8 cellular contexts compared by ENCODE assay signal in genomic region chr11:114399903-114400221, GRCh38. TPM values are rescaled to one million over a fixed set of nuclear protein-coding genes. Genes with fewer than 3 reads are reported as not detected.
DNase-seq lines count a peak whose midpoint lies in the region; ATAC-seq and TF ChIP-seq lines count a peak whose summit lies in the region.

No MANE protein-coding gene starts in this region.

- peaks cover 8% of the 10 kb centered on the region; the same call in 1 of the 2 replicates for H3K36me3 ChIP-seq in Karpas-422 (ENCODE audit: insufficient read depth, low read length)
- peaks cover 5 to 13% of the 10 kb centered on the region in 2 donors for H3K36me3 ChIP-seq in psoas muscle (ENCODE audit: insufficient read depth in 1 of 2, low read depth in 1 of 2)

- no peaks in the 10 kb centered on the region for H3K9me3 ChIP-seq in Karpas-422 (ENCODE audit: low read length)
- no peaks in the 10 kb centered on the region for H3K9me3 ChIP-seq in psoas muscle

- no peaks in the 10 kb centered on the region for H3K9me2 ChIP-seq in Karpas-422 (replicated peaks; ENCODE audit: insufficient read depth, low read length)

- TF ChIP-seq CTCF in WI38 (IDR thresholded peaks at IDR 0.05; ENCODE audit: low read depth, low read length) (no peak), glutamatergic neuron (IDR thresholded peaks at IDR 0.05; ENCODE audit: partially characterized antibody, unreplicated experiment) (no peak), psoas muscle (IDR thresholded peaks at IDR 0.05) (no peak)

- peak overlapping the region; percentile 27; the same call in 1 of the 2 replicates for H2AFZ ChIP-seq in Karpas-422 (ENCODE audit: low read length)

- H3K79me2 ChIP-seq in Karpas-422 (ENCODE audit: low read length), result peaks cover 43% of the 10 kb centered on the region

- H4K20me1 ChIP-seq in Karpas-422 (ENCODE audit: insufficient read depth, low read depth, low read length), result no peaks in the 10 kb centered on the region

- ATAC-seq in GM21723 (IDR thresholded peaks at IDR 0.05; ENCODE audit: unreplicated experiment), result peak; percentile 34
- peak; percentile 70 to 83 (median 78) for ATAC-seq in psoas muscle

- H3K9me3 Mint-ChIP-seq in glutamatergic neuron (ENCODE audit: unreplicated experiment), result peaks cover 4% of the 10 kb centered on the region

- H3K36me3 Mint-ChIP-seq in glutamatergic neuron (ENCODE audit: unreplicated experiment), result peaks cover 5% of the 10 kb centered on the region

- H3K9ac ChIP-seq in Karpas-422 (ENCODE audit: low read length), result peak overlapping the region; percentile 92

- peak overlapping the region; percentile 88 for H3K4me2 ChIP-seq in Karpas-422 (ENCODE audit: low read depth, low read length, poor library complexity, severe bottlenecking)

- H3K27ac Mint-ChIP-seq in glutamatergic neuron (ENCODE audit: unreplicated experiment), result peak overlapping the region; percentile 99

- H3K4me1 ChIP-seq in Karpas-422 (ENCODE audit: low read length) (peaks cover 15% of the 10 kb centered on the region), psoas muscle (peaks cover 23% of the 10 kb centered on the region)

- peaks cover 12% of the 10 kb centered on the region for H3K27me3 Mint-ChIP-seq in glutamatergic neuron (ENCODE audit: unreplicated experiment)

- 0 to 1% (median 1%) methylated on average over 23 of the region's 23 CpGs for WGBS in psoas muscle, 3 donors

- H3K4me3 ChIP-seq in Karpas-422 (ENCODE audit: low read length) (peak overlapping the region; percentile 74), WI38 (ENCODE audit: low read depth, low read length) (peak overlapping the region; percentile 96), psoas muscle (peak overlapping the region; percentile 88)

- H3K27me3 ChIP-seq in Karpas-422 (ENCODE audit: low read length) (no peaks in the 10 kb centered on the region), psoas muscle (ENCODE audit: insufficient read depth in 3 of 3, low read length in 2 of 3) (no peaks in the 10 kb centered on the region)

- peaks cover 9% of the 10 kb centered on the region for H3K4me1 Mint-ChIP-seq in glutamatergic neuron (ENCODE audit: low read depth, unreplicated experiment)

- H3K27ac ChIP-seq in Karpas-422 (ENCODE audit: low read length) (peak overlapping the region; percentile 45; the same call in 1 of the 2 replicates), psoas muscle (peak overlapping the region; percentile 98)

- in situ Hi-C loops in G401 (cut with HindIII; ENCODE audit: low sequenced_read_pairs), result no loop called here

- DNase-seq in G401 (ENCODE audit: low spot score), result peak; percentile 75
- peak; percentile 72 for DNase-seq in Karpas-422
- DNase-seq in glutamatergic neuron, result peak; percentile 79
- peak in 1 of 2 donors; percentile 72 for DNase-seq in psoas muscle
- DNase-seq in NCI-H1048 (lab: John Stamatoyannopoulos, UW), result no peak
- no peak for DNase-seq in activated CD4-positive, alpha-beta T cell treated with anti-CD3 and anti-CD28 coated beads, Interleukin-2, amount 50 U/mL, for 48 hours

- intact Hi-C loops in psoas muscle (cut with DNase I), result loop anchor here (1.0 to 5.0 kb wide), 3 partner anchors 37 to 53 kb away; partner anchors contain the start of gene REXO2 (in 2 of the 2)

- H3K4me3 Mint-ChIP-seq in glutamatergic neuron (ENCODE audit: unreplicated experiment), result peak overlapping the region; percentile 99

RNA-seq across cellular contexts. Expression of gene C11orf71, which starts 0.4 kb away (rescaled TPM):
- 4.2 and 4.6 TPM in 2 replicates for total RNA-seq in G401 (2014; rRNA removed; shearing (Covaris generic))
- total RNA-seq in Karpas-422 (2014; rRNA removed; shearing (Covaris generic); ENCODE audit: low replicate concordance), result 7.1 and 11.4 TPM in 2 replicates
- total RNA-seq in glutamatergic neuron (ENCODE audit: unreplicated experiment) (10.6 TPM), psoas muscle (10 to 100 TPM in 3 of 4 donors, 1 to 10 TPM in 1; 7.8 to 18.1 (median 11.5) TPM)
- polyA plus RNA-seq in psoas muscle, result 10 to 100 TPM in 1 of 3 donors, 1 to 10 TPM in 2; 3.4 to 13.1 (median 5.0) TPM

RNA-seq across cellular contexts. Expression of gene RBM7, which starts 0.6 kb away (rescaled TPM):
- total RNA-seq in G401 (2014; rRNA removed; shearing (Covaris generic)), result 26.1 and 32.9 TPM in 2 replicates
- total RNA-seq in Karpas-422 (2014; rRNA removed; shearing (Covaris generic); ENCODE audit: low replicate concordance), result 7.6 and 10.5 TPM in 2 replicates
- total RNA-seq in glutamatergic neuron (ENCODE audit: unreplicated experiment), result 37.3 TPM
- total RNA-seq in psoas muscle, result 10 to 100 TPM in 3 of 4 donors, 1 to 10 TPM in 1; 9.1 to 24.1 (median 17.3) TPM
- polyA plus RNA-seq in psoas muscle, result 10 to 100 TPM; 13.7 to 21.7 (median 18.5) TPM

RNA-seq across cellular contexts. Expression of gene REXO2, which starts 39.4 kb away (rescaled TPM):
- total RNA-seq in G401 (2014; rRNA removed; shearing (Covaris generic)), result 82.0 and 90.8 TPM in 2 replicates
- 30.4 and 35.2 TPM in 2 replicates for total RNA-seq in Karpas-422 (2014; rRNA removed; shearing (Covaris generic); ENCODE audit: low replicate concordance)
- 24.5 TPM for total RNA-seq in glutamatergic neuron (ENCODE audit: unreplicated experiment)
- total RNA-seq in psoas muscle, result 10 to 100 TPM; 44.1 to 77.4 (median 61.9) TPM
- 10 to 100 TPM; 57.4 to 67.8 (median 67.5) TPM for polyA plus RNA-seq in psoas muscle

Comparison
In these comparisons a context has a peak if more than half of its experiments do, and no peak if none do; other contexts are left out.
1. DNase-seq: peak in G401 (single experiment), Karpas-422 (single experiment) and glutamatergic neuron (single experiment); none in NCI-H1048 (single experiment) and activated CD4-positive, alpha-beta T cell treated with anti-CD3 and anti-CD28 coated beads, Interleukin-2, amount 50 U/mL, for 48 hours (0 of 2).
2. Peak in every context shown above with its lines, with median percentiles within 50 percentile points of each other: H3K4me3 ChIP-seq.